In genomic region chr10:5968037-5968680, GRCh38 we compare ENCODE assay signal across 1 cellular context.
TF ChIP-seq lines count a peak whose summit lies in the region.

No MANE protein-coding gene starts in this region.

TF ChIP-seq in K562, 482 proteins besides CTCF, POLR2A, EP300 and RAD21:
- 0 out of 4 replicates have a peak, but pooled peaks of 1 of the 2 experiments have one; percentile 6 for TF ChIP-seq RCOR1 (IDR thresholded peaks at IDR 0.05; ENCODE audit: borderline replicate concordance in 1 of 2, low read depth in 2 of 2, low read length in 2 of 2)
- no peak for TF ChIP-seq MBD1 (CRISPR knock-in tag; IDR thresholded peaks at IDR 0.05)
- TF ChIP-seq, protein P1, sequence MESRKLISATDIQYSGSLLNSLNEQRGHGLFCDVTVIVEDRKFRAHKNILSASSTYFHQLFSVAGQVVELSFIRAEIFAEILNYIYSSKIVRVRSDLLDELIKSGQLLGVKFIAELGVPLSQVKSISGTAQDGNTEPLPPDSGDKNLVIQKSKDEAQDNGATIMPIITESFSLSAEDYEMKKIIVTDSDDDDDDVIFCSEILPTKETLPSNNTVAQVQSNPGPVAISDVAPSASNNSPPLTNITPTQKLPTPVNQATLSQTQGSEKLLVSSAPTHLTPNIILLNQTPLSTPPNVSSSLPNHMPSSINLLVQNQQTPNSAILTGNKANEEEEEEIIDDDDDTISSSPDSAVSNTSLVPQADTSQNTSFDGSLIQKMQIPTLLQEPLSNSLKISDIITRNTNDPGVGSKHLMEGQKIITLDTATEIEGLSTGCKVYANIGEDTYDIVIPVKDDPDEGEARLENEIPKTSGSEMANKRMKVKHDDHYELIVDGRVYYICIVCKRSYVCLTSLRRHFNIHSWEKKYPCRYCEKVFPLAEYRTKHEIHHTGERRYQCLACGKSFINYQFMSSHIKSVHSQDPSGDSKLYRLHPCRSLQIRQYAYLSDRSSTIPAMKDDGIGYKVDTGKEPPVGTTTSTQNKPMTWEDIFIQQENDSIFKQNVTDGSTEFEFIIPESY (CRISPR knock-in tag; IDR thresholded peaks at IDR 0.05) = peak; percentile 92
- peak; percentile 93 for TF ChIP-seq RFX1 (IDR thresholded peaks at IDR 0.05)
- TF ChIP-seq, protein P2, sequence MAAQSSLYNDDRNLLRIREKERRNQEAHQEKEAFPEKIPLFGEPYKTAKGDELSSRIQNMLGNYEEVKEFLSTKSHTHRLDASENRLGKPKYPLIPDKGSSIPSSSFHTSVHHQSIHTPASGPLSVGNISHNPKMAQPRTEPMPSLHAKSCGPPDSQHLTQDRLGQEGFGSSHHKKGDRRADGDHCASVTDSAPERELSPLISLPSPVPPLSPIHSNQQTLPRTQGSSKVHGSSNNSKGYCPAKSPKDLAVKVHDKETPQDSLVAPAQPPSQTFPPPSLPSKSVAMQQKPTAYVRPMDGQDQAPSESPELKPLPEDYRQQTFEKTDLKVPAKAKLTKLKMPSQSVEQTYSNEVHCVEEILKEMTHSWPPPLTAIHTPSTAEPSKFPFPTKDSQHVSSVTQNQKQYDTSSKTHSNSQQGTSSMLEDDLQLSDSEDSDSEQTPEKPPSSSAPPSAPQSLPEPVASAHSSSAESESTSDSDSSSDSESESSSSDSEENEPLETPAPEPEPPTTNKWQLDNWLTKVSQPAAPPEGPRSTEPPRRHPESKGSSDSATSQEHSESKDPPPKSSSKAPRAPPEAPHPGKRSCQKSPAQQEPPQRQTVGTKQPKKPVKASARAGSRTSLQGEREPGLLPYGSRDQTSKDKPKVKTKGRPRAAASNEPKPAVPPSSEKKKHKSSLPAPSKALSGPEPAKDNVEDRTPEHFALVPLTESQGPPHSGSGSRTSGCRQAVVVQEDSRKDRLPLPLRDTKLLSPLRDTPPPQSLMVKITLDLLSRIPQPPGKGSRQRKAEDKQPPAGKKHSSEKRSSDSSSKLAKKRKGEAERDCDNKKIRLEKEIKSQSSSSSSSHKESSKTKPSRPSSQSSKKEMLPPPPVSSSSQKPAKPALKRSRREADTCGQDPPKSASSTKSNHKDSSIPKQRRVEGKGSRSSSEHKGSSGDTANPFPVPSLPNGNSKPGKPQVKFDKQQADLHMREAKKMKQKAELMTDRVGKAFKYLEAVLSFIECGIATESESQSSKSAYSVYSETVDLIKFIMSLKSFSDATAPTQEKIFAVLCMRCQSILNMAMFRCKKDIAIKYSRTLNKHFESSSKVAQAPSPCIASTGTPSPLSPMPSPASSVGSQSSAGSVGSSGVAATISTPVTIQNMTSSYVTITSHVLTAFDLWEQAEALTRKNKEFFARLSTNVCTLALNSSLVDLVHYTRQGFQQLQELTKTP (IDR thresholded peaks at IDR 0.05; ENCODE audit: low read depth in 1 of 2, partially characterized antibody in 2 of 2) = no peak
- TF ChIP-seq TAF7 (tag; IDR thresholded peaks at IDR 0.05) = no peak
- peak in 1 of 2 experiments; percentile 43; a peak in 1 of 4 replicates for TF ChIP-seq CSDE1 (IDR thresholded peaks at IDR 0.05)
